Comparison of ENCODE assay signal across 12 cellular contexts in genomic region chr6:37077459-37078296, GRCh38.
DNase-seq lines count a peak whose midpoint lies in the region; ATAC-seq and TF ChIP-seq lines count a peak whose summit lies in the region.
"Had no signal": no experiment of that assay in that cellular context is flagged by ENCODE, and none has a peak within 500 bp of the region (broad histone marks: within the 10 kb centered on the region; RNA-seq: fewer than 3 reads in every experiment).

No MANE protein-coding gene starts in this region.

- peak; percentile 40 for DNase-seq in RWPE1 (ENCODE audit: low spot score)
- peak; percentile 93 for DNase-seq in fibroblast of the conjunctiva (ENCODE audit: low read depth)
- DNase-seq in GM10248 (ENCODE audit: extremely low spot score), result no peak
- no peak for DNase-seq in NCI-H524 (lab: John Stamatoyannopoulos, UW)
- no peak for DNase-seq in CD8-positive, alpha-beta memory T cell
- DNase-seq: ACHN; activated CD4-positive, alpha-beta T cell treated with anti-CD3 and anti-CD28 coated beads for 36 hours; effector memory CD4-positive, alpha-beta T cell; right lobe of liver had no signal

- H3K9me3 Mint-ChIP-seq in nephron, result peaks cover 2% of the 10 kb centered on the region
- no peaks in the 10 kb centered on the region for H3K9me3 Mint-ChIP-seq in CD8-positive, alpha-beta memory T cell

- H3K4me1 ChIP-seq in ACC112 (ENCODE audit: control insufficient read depth, insufficient read depth, low read length, unreplicated experiment), result peaks cover 21% of the 10 kb centered on the region
- peaks cover 5% of the 10 kb centered on the region for H3K4me1 ChIP-seq in CD8-positive, alpha-beta memory T cell (ENCODE audit: insufficient read depth, low read length)

- H3K27me3 Mint-ChIP-seq in nephron (ENCODE audit: low read depth), result peaks cover 7% of the 10 kb centered on the region
- peaks cover 0 to 4% of the 10 kb centered on the region in 2 donors for H3K27me3 Mint-ChIP-seq in CD8-positive, alpha-beta memory T cell
- H3K27me3 Mint-ChIP-seq: activated CD4-positive, alpha-beta T cell treated with anti-CD3 and anti-CD28 coated beads for 36 hours had no signal

- no peak for ATAC-seq in HG03039 (IDR thresholded peaks at IDR 0.05; ENCODE audit: unreplicated experiment)
- ATAC-seq: activated CD4-positive, alpha-beta T cell treated with anti-CD3 and anti-CD28 coated beads for 36 hours had no signal

- POLR2A ChIA-PET in RWPE1 (lab: Yijun Ruan, JAX; ENCODE audit: low non-redundant PET), result no interaction called here
- POLR2A ChIA-PET in GM10248 (lab: Yijun Ruan, JAX), result no interaction called here
- POLR2A ChIA-PET in CD8-positive, alpha-beta memory T cell (lab: Charles Lee), result no interaction called here

- peak overlapping the region; percentile 58 for H2AFZ ChIP-seq in ACC112 (ENCODE audit: low read length, unreplicated experiment)

- no peaks in the 10 kb centered on the region for H3K9me3 ChIP-seq in CD8-positive, alpha-beta memory T cell (ENCODE audit: low read length)
- H3K9me3 ChIP-seq: right lobe of liver had no signal

- TF ChIP-seq CTCF in RWPE1 (conservative IDR thresholded peaks at IDR 0.05; ENCODE audit: low read depth) (no peak), nephron (IDR thresholded peaks at IDR 0.05; ENCODE audit: unreplicated experiment in 3 of 3) (no peak), GM10248 (IDR thresholded peaks at IDR 0.05; ENCODE audit: control extremely low read depth, extremely low read depth, low read depth, missing control alignments) (no peak)

- H3K4me3 Mint-ChIP-seq in nephron, result peak overlapping the region; percentile 23 to 58 (median 42)
- no peak overlapping the region for H3K4me3 Mint-ChIP-seq in CD8-positive, alpha-beta memory T cell
- H3K4me3 Mint-ChIP-seq: activated CD4-positive, alpha-beta T cell treated with anti-CD3 and anti-CD28 coated beads for 36 hours had no signal

- H3K4me3 ChIP-seq in ACC112 (ENCODE audit: low read depth, low read length), result peak overlapping the region; percentile 45; the same call in 1 of the 2 replicates
- H3K4me3 ChIP-seq in CD8-positive, alpha-beta memory T cell (ENCODE audit: low read length), result no peak overlapping the region
- H3K4me3 ChIP-seq: right lobe of liver had no signal

- H3K4me1 Mint-ChIP-seq in nephron, result peaks cover 46% of the 10 kb centered on the region
- H3K4me1 Mint-ChIP-seq in CD8-positive, alpha-beta memory T cell, result peaks cover 5 to 10% (median 5%) of the 10 kb centered on the region in 3 donors

- H3K79me2 ChIP-seq in ACC112 (ENCODE audit: control insufficient read depth, insufficient read depth, low read length, unreplicated experiment), result no peaks in the 10 kb centered on the region

- H3K27ac Mint-ChIP-seq in nephron, result peak overlapping the region; percentile 82 to 88 (median 82)
- no peak overlapping the region for H3K27ac Mint-ChIP-seq in CD8-positive, alpha-beta memory T cell
- H3K27ac Mint-ChIP-seq: activated CD4-positive, alpha-beta T cell treated with anti-CD3 and anti-CD28 coated beads for 36 hours had no signal

- H3K27ac ChIP-seq in ACC112 (ENCODE audit: low read depth, low read length), result peak overlapping the region; percentile 30; the same call in 1 of the 2 replicates
- H3K27ac ChIP-seq in RWPE1, result peak overlapping the region; percentile 91
- H3K27ac ChIP-seq in CD8-positive, alpha-beta memory T cell (ENCODE audit: low read depth, low read length), result no peak overlapping the region

- H3K27me3 ChIP-seq in ACC112 (ENCODE audit: insufficient read depth, low read length), result no peaks in the 10 kb centered on the region
- no peaks in the 10 kb centered on the region for H3K27me3 ChIP-seq in CD8-positive, alpha-beta memory T cell (ENCODE audit: insufficient read depth, low read length, poor library complexity, severe bottlenecking)
- H3K27me3 ChIP-seq: right lobe of liver had no signal

- no peaks in the 10 kb centered on the region for H3K36me3 Mint-ChIP-seq in nephron (ENCODE audit: low read depth)
- H3K36me3 Mint-ChIP-seq in CD8-positive, alpha-beta memory T cell, result no peaks in the 10 kb centered on the region

- CTCF ChIA-PET in RWPE1 (lab: Yijun Ruan, JAX) (interaction anchor here (0.6 to 0.7 kb wide), 2 partner anchors 54 to 673 kb away, joined by 5 read pairs; no protein-coding TSS in a partner anchor), GM10248 (lab: Yijun Ruan, JAX) (interaction anchor here (0.7 to 1.3 kb wide), 3 partner anchors 27 to 221 kb away, joined by 3 to 4 read pairs (median 3); no protein-coding TSS in a partner anchor)
- CTCF ChIA-PET in CD8-positive, alpha-beta memory T cell (lab: Charles Lee), result no interaction called here

- no peaks in the 10 kb centered on the region for H3K36me3 ChIP-seq in ACC112 (ENCODE audit: insufficient read depth, low read length)
- no peaks in the 10 kb centered on the region for H3K36me3 ChIP-seq in CD8-positive, alpha-beta memory T cell (ENCODE audit: insufficient read depth, low read length)
- H3K36me3 ChIP-seq: right lobe of liver had no signal

Comparison
In these comparisons a context has a peak if more than half of its experiments do, and no peak if none do; other contexts are left out.
1. DNase-seq: peak in RWPE1 (single experiment) and fibroblast of the conjunctiva (single experiment); none in GM10248 (single experiment), NCI-H524 (0 of 2) and CD8-positive, alpha-beta memory T cell (0 of 5).
2. H3K27ac Mint-ChIP-seq: peak in nephron (3 of 3); none in CD8-positive, alpha-beta memory T cell (0 of 8).
3. H3K4me3 Mint-ChIP-seq: peak in nephron (3 of 3); none in CD8-positive, alpha-beta memory T cell (0 of 7).